In genomic region chr7:100166966-100167911, GRCh38 we compare ENCODE assay signal across 7 cellular contexts. TPM values are rescaled to one million over a fixed set of nuclear protein-coding genes. Genes with fewer than 3 reads are reported as not detected.
DNase-seq lines count a peak whose midpoint lies in the region; ATAC-seq and TF ChIP-seq lines count a peak whose summit lies in the region.

No MANE protein-coding gene starts in this region.

- H2BK5ac ChIP-seq in H9 (ENCODE audit: insufficient read length, low read length), result no peak overlapping the region

- H3K4ac ChIP-seq in H9 (ENCODE audit: low read depth, low read length), result no peak overlapping the region

- TF ChIP-seq CTCF in H9 (conservative IDR thresholded peaks at IDR 0.05), result no peak
- TF ChIP-seq CTCF in smooth muscle cell (IDR thresholded peaks at IDR 0.05; ENCODE audit: borderline replicate concordance, insufficient read depth, poor library complexity, severe bottlenecking), result no peak

- peaks cover 4% of the 10 kb centered on the region for H3F3A ChIP-seq in smooth muscle cell (ENCODE audit: low read depth)

- H3K36me3 Mint-ChIP-seq in H9 (ENCODE audit: insufficient read depth in 1 of 3, low read depth in 3 of 3), result peaks cover 3 to 11% (median 4%) of the 10 kb centered on the region in 3 experiments; a peak in 3 of 7 replicates
- H3K36me3 Mint-ChIP-seq in activated CD4-positive, alpha-beta memory T cell treated with anti-CD3 and anti-CD28 coated beads, Interleukin-2, amount 10 ng/mL, durations not matched to agents 7 days and 5 days (ENCODE audit: low read depth), result no peaks in the 10 kb centered on the region

- no peaks in the 10 kb centered on the region; a peak in 1 of 5 replicates for H3K9me3 Mint-ChIP-seq in H9
- H3K9me3 Mint-ChIP-seq in activated CD4-positive, alpha-beta memory T cell treated with anti-CD3 and anti-CD28 coated beads, Interleukin-2, amount 10 ng/mL, durations not matched to agents 7 days and 5 days, result no peaks in the 10 kb centered on the region

- peaks cover 10% of the 10 kb centered on the region for H3K4me1 ChIP-seq in H9 (ENCODE audit: insufficient read depth, low read length)
- H3K4me1 ChIP-seq in iPS-18a (ENCODE audit: control insufficient read depth, low read depth, low read length), result peaks cover 29% of the 10 kb centered on the region
- H3K4me1 ChIP-seq in smooth muscle cell (ENCODE audit: low read depth), result peaks cover 8% of the 10 kb centered on the region

- H3K9ac ChIP-seq in H9 (ENCODE audit: extremely low read depth, insufficient read length, low read length) (no peak overlapping the region), iPS-18a (ENCODE audit: low read length) (peak overlapping the region; percentile 42), smooth muscle cell (ENCODE audit: low read depth) (no peak overlapping the region)

- H3K23me2 ChIP-seq in H9 (ENCODE audit: insufficient read length, low read depth, low read length, poor library complexity, severe bottlenecking), result peaks cover 11% of the 10 kb centered on the region

- no peak overlapping the region for H2BK12ac ChIP-seq in H9 (ENCODE audit: insufficient read length, low read depth, low read length)

- H4K20me1 ChIP-seq in H9 (ENCODE audit: control insufficient read depth, insufficient read depth, insufficient read length), result no peaks in the 10 kb centered on the region
- H4K20me1 ChIP-seq in smooth muscle cell (ENCODE audit: low read depth), result no peaks in the 10 kb centered on the region

- H3K27me3 ChIP-seq in H9 (ENCODE audit: insufficient read depth, low read length) (no peaks in the 10 kb centered on the region; the same call in 1 of the 2 replicates), iPS-18a (ENCODE audit: control insufficient read depth, insufficient read depth, low read length) (peaks cover 19% of the 10 kb centered on the region), smooth muscle cell (ENCODE audit: low read depth) (peaks cover 20% of the 10 kb centered on the region)

- no peak overlapping the region for H4K91ac ChIP-seq in H9 (ENCODE audit: insufficient read length, low read depth, low read length)

- CTCF ChIA-PET in activated CD4-positive, alpha-beta memory T cell treated with anti-CD3 and anti-CD28 coated beads, Interleukin-2, amount 10 ng/mL, durations not matched to agents 7 days and 5 days (lab: Charles Lee), result interaction anchor here (0.5 to 2.6 kb wide), 7 partner anchors 10 to 84 kb away, joined by 3 to 10 read pairs (median 5); partner anchors contain the start of genes GPC2, LAMTOR4 and STAG3

- H3K23ac ChIP-seq in H9 (ENCODE audit: insufficient read length, low read depth, low read length), result no peak overlapping the region

- peaks cover 47 to 59% of the 10 kb centered on the region in 2 experiments for H3K4me1 Mint-ChIP-seq in H9
- peaks cover 81% of the 10 kb centered on the region for H3K4me1 Mint-ChIP-seq in activated CD4-positive, alpha-beta memory T cell treated with anti-CD3 and anti-CD28 coated beads, Interleukin-2, amount 10 ng/mL, durations not matched to agents 7 days and 5 days

- no peaks in the 10 kb centered on the region for H3K79me1 ChIP-seq in H9 (ENCODE audit: insufficient read depth, low read depth, low read length, poor library complexity, severe bottlenecking)

- peak overlapping the region in 1 of 3 experiments; percentile 24; a peak in 1 of 7 replicates for H3K27ac Mint-ChIP-seq in H9
- peak overlapping the region; percentile 4 for H3K27ac Mint-ChIP-seq in activated CD4-positive, alpha-beta memory T cell treated with anti-CD3 and anti-CD28 coated beads, Interleukin-2, amount 10 ng/mL, durations not matched to agents 7 days and 5 days

- H3K4me3 ChIP-seq in iPS-18a (ENCODE audit: low read length), result peak overlapping the region; percentile 81
- peak overlapping the region; percentile 59 for H3K4me3 ChIP-seq in smooth muscle cell

- no peaks in the 10 kb centered on the region for H3K9me3 ChIP-seq in H9 (ENCODE audit: control insufficient read depth, low read depth, low read length)
- H3K9me3 ChIP-seq in iPS-18a (ENCODE audit: control insufficient read depth, low read depth, low read length), result no peaks in the 10 kb centered on the region
- H3K9me3 ChIP-seq in smooth muscle cell (replicated peaks; ENCODE audit: low read depth), result no peaks in the 10 kb centered on the region

- no peak overlapping the region for H2BK15ac ChIP-seq in H9 (ENCODE audit: low read depth, low read length)

- H3K18ac ChIP-seq in H9 (ENCODE audit: insufficient read length, low read depth, low read length), result no peak overlapping the region

- no peak overlapping the region for H4K5ac ChIP-seq in H9 (ENCODE audit: insufficient read length, low read depth, low read length)

- no CpG with 5 or more reads among the region's 14 CpGs for WGBS in H9 (ENCODE audit: extremely low coverage, insufficient read length, low lambda C conversion rate)
- 54% methylated on average over 14 of the region's 14 CpGs for WGBS in smooth muscle cell (ENCODE audit: low lambda C conversion rate)

- no peaks in the 10 kb centered on the region for H3K79me2 ChIP-seq in H9 (ENCODE audit: insufficient read depth, low read length)
- no peaks in the 10 kb centered on the region for H3K79me2 ChIP-seq in smooth muscle cell (ENCODE audit: low read depth)

- peak overlapping the region; percentile 74 to 82 for H3K4me3 Mint-ChIP-seq in H9
- peak overlapping the region; percentile 58 for H3K4me3 Mint-ChIP-seq in activated CD4-positive, alpha-beta memory T cell treated with anti-CD3 and anti-CD28 coated beads, Interleukin-2, amount 10 ng/mL, durations not matched to agents 7 days and 5 days

- no peak overlapping the region for H3K27ac ChIP-seq in H9 (ENCODE audit: insufficient read length, low read depth, low read length)
- no peak overlapping the region for H3K27ac ChIP-seq in iPS-18a (ENCODE audit: low read length)
- H3K27ac ChIP-seq in smooth muscle cell (ENCODE audit: low read depth), result no peak overlapping the region

- DNase-seq in H9 (no peak), smooth muscle cell (lab: John Stamatoyannopoulos, UW; ENCODE audit: unreplicated experiment) (no peak), HT-29 (ENCODE audit: low spot score) (no peak)
- no peak for DNase-seq in activated CD4-positive, alpha-beta memory T cell treated with anti-CD3 and anti-CD28 coated beads, Interleukin-2, amount 10 ng/mL, durations not matched to agents 7 days and 5 days

- H3K27me3 Mint-ChIP-seq in H9 (ENCODE audit: low read depth), result peaks cover 32% of the 10 kb centered on the region
- peaks cover 37% of the 10 kb centered on the region for H3K27me3 Mint-ChIP-seq in activated CD4-positive, alpha-beta memory T cell treated with anti-CD3 and anti-CD28 coated beads, Interleukin-2, amount 10 ng/mL, durations not matched to agents 7 days and 5 days

- H3K56ac ChIP-seq in H9 (ENCODE audit: insufficient read length, low read depth, low read length), result no peak overlapping the region

- no peak overlapping the region; the same call in 1 of the 2 replicates for H3K14ac ChIP-seq in H9 (ENCODE audit: insufficient read depth, low read length)

- no peak overlapping the region for H2BK20ac ChIP-seq in H9 (ENCODE audit: low read depth, low read length, poor library complexity, severe bottlenecking)

- no peak for ATAC-seq in HG03571 (IDR thresholded peaks at IDR 0.05; ENCODE audit: unreplicated experiment)
- no peak for ATAC-seq in GM18520 (IDR thresholded peaks at IDR 0.05; ENCODE audit: unreplicated experiment)

- H2AK5ac ChIP-seq in H9 (ENCODE audit: insufficient read length, low read length), result no peak overlapping the region

- no peak overlapping the region for H2BK120ac ChIP-seq in H9 (ENCODE audit: low read depth, low read length, poor library complexity, severe bottlenecking)

- H3K4me2 ChIP-seq in H9 (ENCODE audit: insufficient read depth, insufficient read length, low read length), result peak overlapping the region; percentile 65
- H3K4me2 ChIP-seq in smooth muscle cell, result peak overlapping the region; percentile 81

- no peak overlapping the region for H4K8ac ChIP-seq in H9 (replicated peaks; ENCODE audit: insufficient read length, low read depth, low read length)

- H3T11ph ChIP-seq in H9 (ENCODE audit: low read length), result no peak overlapping the region

- no peaks in the 10 kb centered on the region for H3K36me3 ChIP-seq in iPS-18a (ENCODE audit: control insufficient read depth, low read depth, low read length)
- no peaks in the 10 kb centered on the region for H3K36me3 ChIP-seq in smooth muscle cell (ENCODE audit: low read depth)

- POLR2A ChIA-PET in activated CD4-positive, alpha-beta memory T cell treated with anti-CD3 and anti-CD28 coated beads, Interleukin-2, amount 10 ng/mL, durations not matched to agents 7 days and 5 days (lab: Charles Lee), result interaction anchor here (0.7 to 4.4 kb wide), 10 partner anchors 8 to 262 kb away, joined by 3 to 30 read pairs (median 4); partner anchors contain the start of genes GPC2, LAMTOR4, STAG3 and TRAPPC14

- no peak overlapping the region for H2AFZ ChIP-seq in H9 (ENCODE audit: low read length)
- peak overlapping the region; percentile 16 for H2AFZ ChIP-seq in smooth muscle cell (ENCODE audit: low read depth)

RNA-seq across cellular contexts. Expression of gene GAL3ST4, which starts 1.2 kb away (rescaled TPM):
- total RNA-seq in H9 (2021) (6.0 and 7.0 TPM in 2 replicates), smooth muscle cell (4.8 and 6.5 TPM in 2 replicates)
- total RNA-seq in activated CD4-positive, alpha-beta memory T cell treated with anti-CD3 and anti-CD28 coated beads, Interleukin-2, amount 10 ng/mL, durations not matched to agents 7 days and 5 days, result 1 to 10 TPM; 2.4 to 2.7 TPM
- polyA plus RNA-seq in smooth muscle cell, result 7.2 and 7.4 TPM in 2 replicates
- total RNA-seq in HT-29 (2014; rRNA removed; shearing (Covaris generic)), result not detected in 2 replicates

RNA-seq across cellular contexts. Expression of gene TRAPPC14, which starts 8.7 kb away (rescaled TPM):
- total RNA-seq in H9 (2021) (31.8 and 32.8 TPM in 2 replicates), smooth muscle cell (4.4 and 7.0 TPM in 2 replicates)
- 10 to 100 TPM; 37.8 to 41.2 TPM for total RNA-seq in activated CD4-positive, alpha-beta memory T cell treated with anti-CD3 and anti-CD28 coated beads, Interleukin-2, amount 10 ng/mL, durations not matched to agents 7 days and 5 days
- polyA plus RNA-seq in smooth muscle cell, result 5.4 and 14.7 TPM in 2 replicates
- 22.5 and 27.8 TPM in 2 replicates for total RNA-seq in HT-29 (2014; rRNA removed; shearing (Covaris generic))

RNA-seq across cellular contexts. Expression of gene GPC2, which starts 9.9 kb away (rescaled TPM):
- total RNA-seq in H9 (2021), result 39.5 and 45.2 TPM in 2 replicates
- 1 to 10 TPM; 3.8 to 4.8 TPM for total RNA-seq in activated CD4-positive, alpha-beta memory T cell treated with anti-CD3 and anti-CD28 coated beads, Interleukin-2, amount 10 ng/mL, durations not matched to agents 7 days and 5 days
- total RNA-seq in smooth muscle cell, result 3.5 and 7.1 TPM in 2 replicates
- 3.2 and 8.5 TPM in 2 replicates for polyA plus RNA-seq in smooth muscle cell
- 1.7 and 4.2 TPM in 2 replicates for total RNA-seq in HT-29 (2014; rRNA removed; shearing (Covaris generic))

RNA-seq across cellular contexts. Expression of gene STAG3, which starts 10.5 kb away (rescaled TPM):
- total RNA-seq in H9 (2021) (2.6 and 3.1 TPM in 2 replicates), smooth muscle cell (0.04 and 0.85 TPM in 2 replicates)
- 10 to 100 TPM; 12.9 to 13.1 TPM for total RNA-seq in activated CD4-positive, alpha-beta memory T cell treated with anti-CD3 and anti-CD28 coated beads, Interleukin-2, amount 10 ng/mL, durations not matched to agents 7 days and 5 days
- polyA plus RNA-seq in smooth muscle cell, result 0.96 and 1.3 TPM in 2 replicates
- 0.05 and 0.08 TPM in 2 replicates for total RNA-seq in HT-29 (2014; rRNA removed; shearing (Covaris generic))

RNA-seq across cellular contexts. Expression of gene LAMTOR4, which starts 18.5 kb away (rescaled TPM):
- total RNA-seq in H9 (2021) (164 and 179 TPM in 2 replicates), smooth muscle cell (75.2 and 108 TPM in 2 replicates)
- 100 to 1,000 TPM; 164 to 167 TPM for total RNA-seq in activated CD4-positive, alpha-beta memory T cell treated with anti-CD3 and anti-CD28 coated beads, Interleukin-2, amount 10 ng/mL, durations not matched to agents 7 days and 5 days
- 203 and 217 TPM in 2 replicates for polyA plus RNA-seq in smooth muscle cell
- total RNA-seq in HT-29 (2014; rRNA removed; shearing (Covaris generic)), result 310 and 344 TPM in 2 replicates
